9 cellular contexts compared by ENCODE assay signal in genomic region chr14:70045715-70046535, GRCh38.
DNase-seq lines count a peak whose midpoint lies in the region; ATAC-seq and TF ChIP-seq lines count a peak whose summit lies in the region.
"Had no signal": no experiment of that assay in that cellular context is flagged by ENCODE, and none has a peak within 500 bp of the region (broad histone marks: within the 10 kb centered on the region; RNA-seq: fewer than 3 reads in every experiment).

No MANE protein-coding gene starts in this region.

- ATAC-seq in esophagus mucosa (peak; percentile 83), HG03045 (IDR thresholded peaks at IDR 0.05; ENCODE audit: unreplicated experiment) (no peak), HG03565 (IDR thresholded peaks at IDR 0.05; ENCODE audit: unreplicated experiment) (no peak)

- TF ChIP-seq CTCF in LNCaP clone FGC (IDR thresholded peaks at IDR 0.05; ENCODE audit: control insufficient read depth, extremely low read depth, insufficient read depth) = peak; percentile 97

- DNase-seq in Daoy (ENCODE audit: low read depth) (peak; percentile 91), LNCaP clone FGC (ENCODE audit: low read depth) (peak; percentile 37), RPMI7951 (ENCODE audit: low read depth) (peak; percentile 63), mucosa of gallbladder (ENCODE audit: low spot score) (peak; percentile 85), activated gamma-delta T cell (lab: John Stamatoyannopoulos, UW) (no peak)

- H3K4me3 ChIP-seq in LNCaP clone FGC (ENCODE audit: low read depth, low read length) = no peak overlapping the region
- H3K4me3 ChIP-seq: SK-N-MC had no signal
